Comparison of ENCODE assay signal across 22 cellular contexts in the genomic region with DNA sequence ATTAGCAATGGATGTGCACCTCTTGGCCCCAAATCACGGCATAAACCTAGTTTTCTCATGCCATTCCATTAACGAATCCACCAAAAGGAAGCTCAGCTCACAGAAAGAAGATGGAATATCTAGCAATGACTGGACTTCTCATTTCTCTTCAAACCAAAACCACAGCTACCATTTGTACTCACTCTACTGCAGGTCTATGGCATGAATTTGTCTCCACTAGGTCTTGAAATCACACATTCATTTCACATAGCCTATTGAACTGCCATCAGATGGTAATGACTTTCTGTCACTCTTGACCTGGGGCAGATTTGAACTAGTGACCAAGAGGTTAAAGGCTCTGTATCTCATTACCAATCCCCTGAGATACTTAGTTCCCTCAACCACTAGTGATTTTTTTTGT.
"Had no signal": no experiment of that assay in that cellular context is flagged by ENCODE, and none has a peak within 500 bp of the region (broad histone marks: within the 10 kb centered on the region; RNA-seq: fewer than 3 reads in every experiment).

No MANE protein-coding gene starts in this region.

- H3K4me3 Mint-ChIP-seq: activated CD4-positive, alpha-beta T cell treated with anti-CD3 and anti-CD28 coated beads, Interleukin-2, amount 10 ng/mL, durations not matched to agents 7 days and 5 days; brain; central memory CD8-positive, alpha-beta T cell; T-helper 17 cell; WTC11 had no signal

- DNase-seq: activated CD4-positive, alpha-beta T cell treated with anti-CD3 and anti-CD28 coated beads, Interleukin-2, amount 10 ng/mL, durations not matched to agents 7 days and 5 days; activated CD4-positive, CD25-positive, alpha-beta regulatory T cell treated with anti-CD3 and anti-CD28 coated beads, Interleukin-2, amount 50 U/mL, for 72 hours; activated gamma-delta T cell treated with Interleukin-2 at 50 U/mL for 16 hours; activated naive CD4-positive, alpha-beta T cell treated with anti-CD3 and anti-CD28 coated beads, Interleukin-2, amount 50 U/mL, for 16 hours; amygdala; Kasumi-1; KBM-7; NCI-H1105 treated with DMSO at 0.1 percent for 48 hours; NCI-H146; NCI-H187 treated with DMSO at 0.1 percent for 48 hours; NCI-H2081 treated with DMSO at 0.1 percent for 48 hours; NCI-H2171; NCI-H2227 treated with DMSO at 0.1 percent for 48 hours; NCI-H510A; NCI-H526 treated with DMSO at 0.1 percent for 48 hours; NCI-H82; SIG-M5; T-helper 17 cell; T-helper 9 cell had no signal

- H3K36me3 Mint-ChIP-seq: brain, WTC11 had no signal

- H3K27ac Mint-ChIP-seq: activated CD4-positive, alpha-beta T cell treated with anti-CD3 and anti-CD28 coated beads, Interleukin-2, amount 10 ng/mL, durations not matched to agents 7 days and 5 days; brain; T-helper 17 cell; WTC11 had no signal

- H3K27me3 Mint-ChIP-seq: activated CD4-positive, alpha-beta T cell treated with anti-CD3 and anti-CD28 coated beads, Interleukin-2, amount 10 ng/mL, durations not matched to agents 7 days and 5 days; brain; central memory CD8-positive, alpha-beta T cell; T-helper 17 cell had no signal

- ATAC-seq: T-helper 17 cell, WTC11 had no signal

- H3K4me1 Mint-ChIP-seq: central memory CD8-positive, alpha-beta T cell; T-helper 17 cell had no signal

- H3K9me3 Mint-ChIP-seq: brain; central memory CD8-positive, alpha-beta T cell; WTC11 had no signal
